ENCODE assay signal across 8 cellular contexts in the genomic region with DNA sequence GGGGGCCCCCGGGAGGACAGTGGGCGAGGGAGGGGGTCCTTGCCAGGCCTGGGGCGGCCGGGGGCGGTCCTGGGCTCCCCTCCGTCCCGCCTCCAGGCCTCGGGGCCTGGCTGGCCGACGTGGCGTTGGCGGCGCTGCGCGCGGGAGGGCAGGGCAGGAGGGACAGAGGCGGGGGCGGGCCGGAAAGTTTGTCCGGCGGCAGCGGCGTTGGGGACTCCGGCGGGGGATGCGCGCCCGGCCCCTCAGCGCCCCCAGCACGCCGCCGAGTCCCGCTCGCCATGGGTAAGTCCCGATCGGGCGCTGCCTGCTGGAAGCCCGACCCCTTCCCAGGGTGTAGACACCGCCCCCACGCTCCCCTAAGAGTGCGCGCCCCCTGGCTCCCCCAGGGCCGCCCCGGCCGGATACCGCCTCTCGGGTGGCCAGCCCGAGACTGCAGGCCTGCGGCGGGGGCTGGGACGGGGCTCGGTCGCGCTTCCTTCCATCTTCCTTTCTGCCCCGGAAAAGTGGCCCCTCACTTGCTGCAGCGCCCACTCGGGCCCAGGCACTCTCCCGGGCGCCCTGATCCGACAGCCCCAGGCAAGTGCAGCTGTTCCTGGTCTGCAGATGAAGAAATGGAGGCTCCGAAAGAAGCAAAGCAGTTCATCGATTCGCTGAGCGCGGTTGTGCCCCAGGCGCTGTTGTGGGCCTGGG. TPM values are rescaled to one million over a fixed set of nuclear protein-coding genes. Genes with fewer than 3 reads are reported as not detected.
A peak's percentile ranks its signal among the peaks of the same experiment; 100 is the strongest.
DNase-seq lines count a peak whose midpoint lies in the region; ATAC-seq, FAIRE-seq and TF ChIP-seq lines count a peak whose summit lies in the region.

SLC2A10 (plus strand) TSS at position 191 of the 690 bp plus-strand sequence; CDS start at position 279, 88 bp downstream.

- H3F3A ChIP-seq in GM23338 (replicated peaks; ENCODE audit: low read depth) = peaks cover 12% of the 10 kb centered on the region; the same call in 1 of the 2 replicates
- peaks cover 25% of the 10 kb centered on the region for H3F3A ChIP-seq in neural progenitor cell (ENCODE audit: low read depth)

- H3K9me3 ChIP-seq in neural progenitor cell (ENCODE audit: low read depth) = peaks cover 5% of the 10 kb centered on the region

- H3K36me3 ChIP-seq in GM23338 (ENCODE audit: insufficient read depth) = 0 out of 2 replicates have a peak, but pooled peaks cover 5% of the 10 kb centered on the region
- H3K36me3 ChIP-seq in neural progenitor cell = no peaks in the 10 kb centered on the region

- peak within 1 kb of the TSS; percentile 86 for H3K4me3 Mint-ChIP-seq in GM23338
- H3K4me3 Mint-ChIP-seq in neural progenitor cell = peak within 1 kb of the TSS; percentile 91

- H4K20me1 ChIP-seq in GM23338 (replicated peaks; ENCODE audit: insufficient read depth) = no peaks in the 10 kb centered on the region
- no peaks in the 10 kb centered on the region for H4K20me1 ChIP-seq in neural progenitor cell (ENCODE audit: low read depth)

- H3K27me3 ChIP-seq in GM23338 (ENCODE audit: insufficient read depth) (no peaks in the 10 kb centered on the region), neural progenitor cell (no peaks in the 10 kb centered on the region)

- DNase-seq in GM23338 (ENCODE audit: low spot score) = peak; percentile 80
- peak; percentile 27 for DNase-seq in SW480 (ENCODE audit: low spot score)
- DNase-seq in frontal cortex (ENCODE audit: low spot score in 2 of 2) = peak; percentile 54 to 70
- DNase-seq in neural progenitor cell (ENCODE audit: low spot score) = peak; percentile 77
- DNase-seq in NK-92 treated with Interleukin-12 subunit alpha and Interleukin-12 subunit beta, amount 100 ng/mL, for 24 hours (lab: John Stamatoyannopoulos, UW) = no peak
- DNase-seq in A172 (ENCODE audit: low spot score) = no peak
- no peak for DNase-seq in GM12891 (ENCODE audit: insufficient read length, low spot score)

- H3K36me3 Mint-ChIP-seq in GM23338 (ENCODE audit: low read depth) (peaks cover 9% of the 10 kb centered on the region), neural progenitor cell (peaks cover 7% of the 10 kb centered on the region)

- peak within 1 kb of the TSS; percentile 5 for H3K9ac ChIP-seq in neural progenitor cell

- H3K9me3 Mint-ChIP-seq in GM23338 (peaks cover 22% of the 10 kb centered on the region; the same call in 2 of the 3 replicates), neural progenitor cell (peaks cover 7% of the 10 kb centered on the region)

- peak within 1 kb of the TSS; percentile 84 for H3K4me3 ChIP-seq in GM23338
- peak within 1 kb of the TSS; percentile 60 for H3K4me3 ChIP-seq in neural progenitor cell

- H3K27ac Mint-ChIP-seq in GM23338 = peak within 1 kb of the TSS; percentile 52; the same call in 1 of the 2 replicates
- peak within 1 kb of the TSS; percentile 97 for H3K27ac Mint-ChIP-seq in neural progenitor cell

- FAIRE-seq in frontal cortex (lab: Jason Lieb, UNC) = no peak
- no peak for FAIRE-seq in GM12891 (lab: Jason Lieb, UNC)

- H3K27ac ChIP-seq in GM23338 (ENCODE audit: low read depth) (peak within 1 kb of the TSS; percentile 27; the same call in 1 of the 2 replicates), neural progenitor cell (no peak within 1 kb of the TSS)

- no peaks in the 10 kb centered on the region for H3K9me2 ChIP-seq in GM23338 (ENCODE audit: insufficient read depth)

- TF ChIP-seq CTCF in GM23338 (conservative IDR thresholded peaks at IDR 0.05; ENCODE audit: low read depth in 2 of 2) (no peak), neural progenitor cell (IDR thresholded peaks at IDR 0.05) (no peak)

- peak within 1 kb of the TSS; percentile 88 for H3K4me2 ChIP-seq in GM23338
- peak within 1 kb of the TSS; percentile 91 for H3K4me2 ChIP-seq in neural progenitor cell

- H3K4me1 ChIP-seq in GM23338 (ENCODE audit: insufficient read depth) (peaks cover 22% of the 10 kb centered on the region; the same call in 1 of the 2 replicates), neural progenitor cell (peaks cover 21% of the 10 kb centered on the region)

- TF ChIP-seq POLR2A in GM12891 (IDR thresholded peaks at IDR 0.05; ENCODE audit: low read depth, low read length) = no peak

- ATAC-seq in GM23338 = peak; percentile 82
- ATAC-seq in GM18520 (IDR thresholded peaks at IDR 0.05; ENCODE audit: unreplicated experiment) = no peak

- H3K4me1 Mint-ChIP-seq in GM23338 (peaks cover 24% of the 10 kb centered on the region), neural progenitor cell (peaks cover 41% of the 10 kb centered on the region)

- peak within 1 kb of the TSS; percentile 92 for H2AFZ ChIP-seq in GM23338
- peak within 1 kb of the TSS; percentile 91 for H2AFZ ChIP-seq in neural progenitor cell (replicated peaks)

- H3K27me3 Mint-ChIP-seq in GM23338 (ENCODE audit: insufficient read depth, low read depth, poor library complexity) = peaks cover 20% of the 10 kb centered on the region
- H3K27me3 Mint-ChIP-seq in neural progenitor cell (ENCODE audit: insufficient read depth, low read depth) = peaks cover 7% of the 10 kb centered on the region

- H3K79me2 ChIP-seq in GM23338 (replicated peaks; ENCODE audit: insufficient read depth) = no peaks in the 10 kb centered on the region
- H3K79me2 ChIP-seq in neural progenitor cell (ENCODE audit: low read depth) = no peaks in the 10 kb centered on the region

TF ChIP-seq in GM23338, 12 proteins besides CTCF, POLR2A, EP300 and RAD21:
- TF ChIP-seq POLR2AphosphoS5 (IDR thresholded peaks at IDR 0.05; ENCODE audit: low read depth) (0 out of 2 replicates have a peak, but pooled peaks have one; percentile 12), ZNF114 (CRISPR knock-in tag; IDR thresholded peaks at IDR 0.05) (no peak)

TF ChIP-seq in GM12891, 5 proteins besides CTCF, POLR2A, EP300 and RAD21:
- TF ChIP-seq POLR2AphosphoS5 (IDR thresholded peaks at IDR 0.05; ENCODE audit: low read depth, low read length) = no peak
- TF ChIP-seq POU2F2 (IDR thresholded peaks at IDR 0.05; ENCODE audit: low read depth, low read length) = no peak

RNA-seq across cellular contexts. Expression of gene SLC2A10, which starts in this region (rescaled TPM):
- total RNA-seq in GM23338 (2014; rRNA removed; shearing (Covaris generic)) = 7.9 and 14.6 TPM in 2 replicates
- 4.3 and 4.9 TPM in 2 replicates for polyA plus RNA-seq in GM23338 (2016; fragmentation: Nextera tagmentation; extraction: Ambion mirVana)
- total RNA-seq in frontal cortex (3.7 TPM), neural progenitor cell (ENCODE audit: low replicate concordance) (9.2 and 9.6 TPM in 2 replicates)
- 7.3 and 11.8 TPM in 2 replicates for total RNA-seq in A172 (2014; rRNA removed; shearing (Covaris generic))
- not detected for polyA plus RNA-seq in GM12891 (2012; ENCODE audit: low read depth, missing spikeins)

Comparison
In these comparisons a context has a peak if more than half of its experiments do, and no peak if none do; other contexts are left out.
1. DNase-seq: peak in GM23338 (single experiment), SW480 (single experiment), frontal cortex (2 of 2) and neural progenitor cell (single experiment); none in NK-92 treated with Interleukin-12 subunit alpha and Interleukin-12 subunit beta, amount 100 ng/mL, for 24 hours (single experiment), A172 (single experiment) and GM12891 (single experiment).